Comparison of ENCODE assay signal across 14 cellular contexts in the genomic region with DNA sequence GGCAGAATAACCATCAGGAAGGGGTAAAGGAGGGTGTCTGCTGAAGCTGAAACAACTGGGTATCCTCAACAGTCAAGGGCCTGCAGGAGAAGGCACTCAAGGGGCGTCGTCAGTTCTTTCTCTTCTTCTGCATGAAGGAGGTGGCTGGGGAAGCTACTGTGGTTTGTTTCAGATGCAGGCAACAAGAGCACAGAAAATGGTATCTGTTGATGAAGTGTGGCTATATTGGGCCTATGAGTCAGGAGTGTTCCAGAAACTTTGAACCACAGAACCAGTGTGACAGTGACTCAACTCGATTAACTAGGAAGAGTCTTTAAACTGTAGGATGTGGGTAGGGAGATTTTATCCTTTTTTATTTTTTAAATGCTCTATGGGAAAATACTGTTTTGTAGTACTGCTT.
DNase-seq lines count a peak whose midpoint lies in the region; ATAC-seq and FAIRE-seq lines count a peak whose summit lies in the region.
"Had no signal": no experiment of that assay in that cellular context is flagged by ENCODE, and none has a peak within 500 bp of the region (broad histone marks: within the 10 kb centered on the region; RNA-seq: fewer than 3 reads in every experiment).

No MANE protein-coding gene starts in this region.

- in situ Hi-C loops in HAP-1 (cut with MboI; ENCODE audit: low sequenced_read_pairs) = no loop called here

- intact Hi-C loops in left cardiac atrium (cut with DNase I) = no loop called here

- no peak overlapping the region for H3K4me3 ChIP-seq in HAP-1
- H3K4me3 ChIP-seq: tibial artery had no signal

- H3K27me3 ChIP-seq in HAP-1 (ENCODE audit: low read depth) = no peaks in the 10 kb centered on the region
- H3K27me3 ChIP-seq: tibial artery had no signal

- DNase-seq in stimulated activated CD4-positive, alpha-beta T cell treated with anti-CD3 and anti-CD28 coated beads, Interleukin-4, amount 100 ng/mL, for 24 hours = peak; percentile 4
- DNase-seq in stimulated activated CD4-positive, alpha-beta T cell treated with anti-CD3 and anti-CD28 coated beads, Interleukin-2, amount 100 ng/mL, for 48 hours = no peak
- peak; percentile 3 for DNase-seq in RKO (ENCODE audit: low spot score)
- no peak for DNase-seq in left cardiac atrium
- peak; percentile 24 for DNase-seq in urothelium cell line (ENCODE audit: low spot score)
- DNase-seq in globus pallidus (ENCODE audit: low spot score) = no peak
- no peak for DNase-seq in HAP-1 (ENCODE audit: low spot score in 2 of 2)
- DNase-seq: activated naive CD8-positive, alpha-beta T cell treated with anti-CD3 and anti-CD28 coated beads, Interleukin-2, amount 10 ng/mL, durations not matched to agents 7 days and 5 days; posterior cingulate gyrus; SHP77 treated with DMSO at 0.1 percent for 48 hours; T1000; tibial artery had no signal

- ATAC-seq in left cardiac atrium (peak; percentile 57 to 76), HG02763 (IDR thresholded peaks at IDR 0.05; ENCODE audit: unreplicated experiment) (no peak)

- no peaks in the 10 kb centered on the region for H3K4me1 ChIP-seq in HAP-1
- H3K4me1 ChIP-seq: tibial artery had no signal

- FAIRE-seq in urothelium cell line (lab: Jason Lieb, UNC) = no peak
- FAIRE-seq: endothelial cell of umbilical vein had no signal

- no peaks in the 10 kb centered on the region for H3K36me3 ChIP-seq in HAP-1 (replicated peaks)
- H3K36me3 ChIP-seq: tibial artery had no signal

- H3K9me3 ChIP-seq in HAP-1 = 0 out of 2 replicates have a peak, but pooled peaks cover 2% of the 10 kb centered on the region
- H3K9me3 ChIP-seq: tibial artery had no signal

Comparison
In these comparisons a context has a peak if more than half of its experiments do, and no peak if none do; other contexts are left out.
1. DNase-seq: peak in stimulated activated CD4-positive, alpha-beta T cell treated with anti-CD3 and anti-CD28 coated beads, Interleukin-4, amount 100 ng/mL, for 24 hours (single experiment), RKO (single experiment) and urothelium cell line (single experiment); none in stimulated activated CD4-positive, alpha-beta T cell treated with anti-CD3 and anti-CD28 coated beads, Interleukin-2, amount 100 ng/mL, for 48 hours (0 of 2), left cardiac atrium (single experiment), globus pallidus (single experiment) and HAP-1 (0 of 2).